8 cellular contexts compared by ENCODE assay signal in the genomic region with DNA sequence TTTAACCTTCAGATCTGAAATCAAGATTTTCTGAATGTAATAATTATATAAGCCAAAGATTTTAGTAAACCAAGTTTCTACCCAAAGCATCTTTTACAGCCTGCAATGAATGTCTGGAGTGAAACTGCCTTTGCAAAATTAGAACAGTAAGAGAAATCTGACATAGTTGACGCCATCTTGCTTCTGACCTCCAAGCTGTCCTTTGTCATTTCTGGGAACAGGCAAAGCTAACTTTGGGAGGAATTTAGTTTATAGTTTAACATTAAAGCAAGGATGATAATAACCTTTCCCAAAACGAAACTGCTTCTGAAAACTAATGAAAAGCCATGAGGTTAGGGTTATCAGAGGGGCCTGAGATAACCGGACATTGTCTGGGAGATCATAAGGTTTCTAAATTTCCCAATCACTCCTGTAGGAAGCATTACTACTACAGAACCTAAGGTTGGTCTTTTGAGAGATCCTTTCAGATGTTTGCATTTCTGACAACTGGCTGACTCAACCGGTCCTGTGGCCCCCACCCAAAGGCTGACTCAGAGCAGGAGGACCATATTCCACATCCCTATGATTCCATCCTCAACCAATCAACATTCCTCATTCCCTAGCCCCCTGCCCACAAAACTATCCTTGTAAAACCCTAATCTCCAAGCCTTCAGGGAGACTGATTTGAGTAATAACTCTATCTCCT.
DNase-seq lines count a peak whose midpoint lies in the region; ATAC-seq and TF ChIP-seq lines count a peak whose summit lies in the region.

No MANE protein-coding gene starts in this region.

- WGBS in mesenchymal stem cell: 68% methylated on average over 4 of the region's 4 CpGs
- WGBS in testis, 2 donors: 86 to 87% methylated on average over 4 of the region's 4 CpGs

- peak overlapping the region; percentile 28 for H4K8ac ChIP-seq in mesenchymal stem cell (ENCODE audit: low read length)

- no peak for TF ChIP-seq POLR2A in testis (IDR thresholded peaks at IDR 0.05)

- no peak overlapping the region for H3K4me2 ChIP-seq in mesenchymal stem cell (ENCODE audit: low read length, poor library complexity, severe bottlenecking)

- H2BK12ac ChIP-seq in mesenchymal stem cell (ENCODE audit: low read length in 2 of 2): peak overlapping the region; percentile 54 to 56

- in situ Hi-C loops in astrocyte of the cerebellum (cut with HindIII; ENCODE audit: low sequenced_read_pairs): no loop called here

- H3K4me3 ChIP-seq in astrocyte of the cerebellum (ENCODE audit: low read depth, low read length): no peak overlapping the region
- no peak overlapping the region for H3K4me3 ChIP-seq in mesenchymal stem cell (ENCODE audit: insufficient read depth in 1 of 2, low read depth in 1 of 2, low read length in 2 of 2)
- no peak overlapping the region for H3K4me3 ChIP-seq in testis

- H3K27ac ChIP-seq in mesenchymal stem cell (ENCODE audit: low read length, poor library complexity, severe bottlenecking) (no peak overlapping the region), testis (no peak overlapping the region)

- no peak overlapping the region for H3K14ac ChIP-seq in mesenchymal stem cell (ENCODE audit: low read length in 2 of 2)

- no peaks in the 10 kb centered on the region for H3K27me3 ChIP-seq in mesenchymal stem cell (ENCODE audit: control insufficient read depth in 1 of 2, insufficient read depth in 1 of 2, low read length in 2 of 2)
- no peaks in the 10 kb centered on the region for H3K27me3 ChIP-seq in testis

- DNase-seq in AG20443 (ENCODE audit: low spot score) (peak; percentile 40), HCEC 1CT (peak; percentile 75), astrocyte of the cerebellum (ENCODE audit: low read depth) (peak; percentile 20), mesenchymal stem cell (peak; percentile 53), NCI-H187 treated with DMSO at 0.1 percent for 48 hours (lab: John Stamatoyannopoulos, UW) (no peak), testis (no peak)

- no peak overlapping the region for H2AFZ ChIP-seq in mesenchymal stem cell (ENCODE audit: low read depth, low read length)

- no peak overlapping the region for H3K23ac ChIP-seq in mesenchymal stem cell (ENCODE audit: low read length in 2 of 2)

- H3K4ac ChIP-seq in mesenchymal stem cell (ENCODE audit: low read depth in 1 of 2, low read length in 2 of 2): no peak overlapping the region

- peak overlapping the region; percentile 82 for H3K9ac ChIP-seq in mesenchymal stem cell (ENCODE audit: low read length)

- H3K4me1 ChIP-seq in mesenchymal stem cell (ENCODE audit: control insufficient read depth, insufficient read depth, low read depth, low read length): peaks cover 5% of the 10 kb centered on the region
- H3K4me1 ChIP-seq in testis: peaks cover 15% of the 10 kb centered on the region

- H3K79me1 ChIP-seq in mesenchymal stem cell (replicated peaks; ENCODE audit: low read length, poor library complexity, severe bottlenecking): peaks cover 18% of the 10 kb centered on the region

- no peak overlapping the region for H2BK15ac ChIP-seq in mesenchymal stem cell (ENCODE audit: low read depth, poor library complexity, severe bottlenecking)

- no peak overlapping the region for H4K91ac ChIP-seq in mesenchymal stem cell (ENCODE audit: low read length)

- H2BK5ac ChIP-seq in mesenchymal stem cell (ENCODE audit: low read depth, low read length, poor library complexity, severe bottlenecking): no peak overlapping the region

- no peak overlapping the region for H2AK5ac ChIP-seq in mesenchymal stem cell (ENCODE audit: low read length, severe bottlenecking)

- intact Hi-C loops in testis (cut with DNase I; ENCODE audit: low total_unique reads): no loop called here

- TF ChIP-seq CTCF in astrocyte of the cerebellum (IDR thresholded peaks at IDR 0.05; ENCODE audit: low read depth, low read length, missing control alignments) (no peak), testis (IDR thresholded peaks at IDR 0.05) (no peak)

- H3K36me3 ChIP-seq in mesenchymal stem cell (ENCODE audit: control insufficient read depth in 1 of 2, insufficient read depth in 2 of 2, low read depth in 1 of 2, low read length in 2 of 2) (peaks cover 0 to 7% of the 10 kb centered on the region in 2 experiments), testis (ENCODE audit: low read depth, missing control alignments) (no peaks in the 10 kb centered on the region)

- no peak for ATAC-seq in GM21381 (IDR thresholded peaks at IDR 0.05; ENCODE audit: unreplicated experiment)
- no peak for ATAC-seq in GM21723 (IDR thresholded peaks at IDR 0.05; ENCODE audit: unreplicated experiment)

- peak overlapping the region; percentile 15 for H2BK120ac ChIP-seq in mesenchymal stem cell (ENCODE audit: low read depth, low read length)

- H3K9me3 ChIP-seq in mesenchymal stem cell (ENCODE audit: control insufficient read depth, low read length) (peaks cover 11% of the 10 kb centered on the region), testis (no peaks in the 10 kb centered on the region)

- peak overlapping the region; percentile 34 to 62 for H3K18ac ChIP-seq in mesenchymal stem cell (ENCODE audit: low read depth in 1 of 2, low read length in 2 of 2)

Comparison
In these comparisons a context has a peak if more than half of its experiments do, and no peak if none do; other contexts are left out.
1. DNase-seq: peak in AG20443 (single experiment), HCEC 1CT (single experiment), astrocyte of the cerebellum (single experiment) and mesenchymal stem cell (single experiment); none in NCI-H187 treated with DMSO at 0.1 percent for 48 hours (single experiment) and testis (single experiment).